Comparison of ENCODE assay signal across 11 cellular contexts in genomic region chr1:11134352-11135266, GRCh38. TPM values are rescaled to one million over a fixed set of nuclear protein-coding genes. Genes with fewer than 3 reads are reported as not detected.
DNase-seq lines count a peak whose midpoint lies in the region; ATAC-seq and TF ChIP-seq lines count a peak whose summit lies in the region.
"Had no signal": no experiment of that assay in that cellular context is flagged by ENCODE, and none has a peak within 500 bp of the region (broad histone marks: within the 10 kb centered on the region; RNA-seq: fewer than 3 reads in every experiment).

No MANE protein-coding gene starts in this region.

- H3K4me3 Mint-ChIP-seq in nephron: no peak overlapping the region

- no peak for TF ChIP-seq CTCF in nephron (IDR thresholded peaks at IDR 0.05; ENCODE audit: unreplicated experiment in 3 of 3)

- peak; percentile 83 for DNase-seq in EH (ENCODE audit: low read depth)
- peak; percentile 31 for DNase-seq in NCI-H446 treated with DMSO at 0.1 percent for 48 hours (lab: John Stamatoyannopoulos, UW)
- peak; percentile 48 to 73 for DNase-seq in dermis microvascular lymphatic vessel endothelial cell (ENCODE audit: low read depth in 2 of 2)
- no peak for DNase-seq in NCI-H1436 (lab: John Stamatoyannopoulos, UW)
- DNase-seq in NCI-H748 (lab: John Stamatoyannopoulos, UW; ENCODE audit: unreplicated experiment): no peak
- DNase-seq in medulla oblongata (ENCODE audit: extremely low spot score): no peak
- DNase-seq: effector CD8-positive, alpha-beta T cell; GF-D8; T-helper 1 cell had no signal

- H3K27me3 Mint-ChIP-seq in nephron (ENCODE audit: low read depth): no peaks in the 10 kb centered on the region

- ATAC-seq in HG02588 (IDR thresholded peaks at IDR 0.05; ENCODE audit: unreplicated experiment): no peak

- peak overlapping the region in 2 of 3 experiments; percentile 81 to 95 for H3K27ac Mint-ChIP-seq in nephron

- peaks cover 30% of the 10 kb centered on the region for H3K4me1 Mint-ChIP-seq in nephron

- peaks cover 56% of the 10 kb centered on the region for H3K36me3 Mint-ChIP-seq in nephron (ENCODE audit: low read depth)

- H3K9me3 Mint-ChIP-seq in nephron: no peaks in the 10 kb centered on the region

RNA-seq across cellular contexts. Expression of gene EXOSC10, which starts 34.9 kb away (rescaled TPM):
- total RNA-seq in dermis microvascular lymphatic vessel endothelial cell: 40.2 and 43.3 TPM in 2 replicates

RNA-seq across cellular contexts. Expression of gene ANGPTL7, which starts 54.5 kb away (rescaled TPM):
- not detected in 2 replicates for total RNA-seq in dermis microvascular lymphatic vessel endothelial cell

Comparison
In these comparisons a context has a peak if more than half of its experiments do, and no peak if none do; other contexts are left out.
1. DNase-seq: peak in EH (single experiment), NCI-H446 treated with DMSO at 0.1 percent for 48 hours (single experiment) and dermis microvascular lymphatic vessel endothelial cell (2 of 2); none in NCI-H1436 (single experiment), NCI-H748 (single experiment) and medulla oblongata (single experiment).